In the genomic region with DNA sequence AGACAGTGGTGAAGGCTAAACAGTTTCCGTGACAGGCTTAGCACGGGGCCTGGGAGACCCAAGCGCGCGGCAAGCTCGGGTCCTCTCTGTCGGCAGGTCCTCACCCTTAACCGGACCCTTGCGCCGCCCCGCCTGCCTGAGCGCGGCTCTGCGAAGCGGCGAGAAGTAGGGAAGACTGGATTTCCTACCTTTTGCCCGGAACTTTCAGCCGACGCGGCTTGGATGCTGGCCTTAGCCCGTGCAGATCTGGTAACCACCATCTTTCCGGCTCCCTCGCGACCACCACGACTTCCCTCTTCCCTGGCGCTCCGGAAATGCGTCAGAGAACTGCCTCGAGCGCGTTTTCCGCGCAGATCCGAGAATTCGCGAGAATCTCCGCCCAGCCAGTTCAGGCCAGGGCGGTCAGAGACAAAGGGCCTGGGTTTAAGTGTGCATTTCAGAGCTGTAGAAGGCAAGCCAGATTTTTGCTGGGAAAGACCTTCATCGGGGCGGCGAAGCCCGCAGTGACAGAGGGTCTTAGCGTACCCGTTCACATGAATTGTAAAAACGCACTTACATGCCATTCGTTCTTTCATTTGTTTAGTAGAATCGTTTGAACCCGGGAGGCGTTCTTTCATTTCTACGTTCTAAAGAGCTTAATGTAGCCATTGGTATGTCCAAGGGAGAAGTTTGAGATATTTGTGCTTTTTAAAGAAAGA, we compare ENCODE assay signal across 8 cellular contexts. TPM values are rescaled to one million over a fixed set of nuclear protein-coding genes. Genes with fewer than 3 reads are reported as not detected.
A peak's percentile ranks its signal among the peaks of the same experiment; 100 is the strongest.
DNase-seq lines count a peak whose midpoint lies in the region; ATAC-seq, FAIRE-seq and TF ChIP-seq lines count a peak whose summit lies in the region.

A gene with protein sequence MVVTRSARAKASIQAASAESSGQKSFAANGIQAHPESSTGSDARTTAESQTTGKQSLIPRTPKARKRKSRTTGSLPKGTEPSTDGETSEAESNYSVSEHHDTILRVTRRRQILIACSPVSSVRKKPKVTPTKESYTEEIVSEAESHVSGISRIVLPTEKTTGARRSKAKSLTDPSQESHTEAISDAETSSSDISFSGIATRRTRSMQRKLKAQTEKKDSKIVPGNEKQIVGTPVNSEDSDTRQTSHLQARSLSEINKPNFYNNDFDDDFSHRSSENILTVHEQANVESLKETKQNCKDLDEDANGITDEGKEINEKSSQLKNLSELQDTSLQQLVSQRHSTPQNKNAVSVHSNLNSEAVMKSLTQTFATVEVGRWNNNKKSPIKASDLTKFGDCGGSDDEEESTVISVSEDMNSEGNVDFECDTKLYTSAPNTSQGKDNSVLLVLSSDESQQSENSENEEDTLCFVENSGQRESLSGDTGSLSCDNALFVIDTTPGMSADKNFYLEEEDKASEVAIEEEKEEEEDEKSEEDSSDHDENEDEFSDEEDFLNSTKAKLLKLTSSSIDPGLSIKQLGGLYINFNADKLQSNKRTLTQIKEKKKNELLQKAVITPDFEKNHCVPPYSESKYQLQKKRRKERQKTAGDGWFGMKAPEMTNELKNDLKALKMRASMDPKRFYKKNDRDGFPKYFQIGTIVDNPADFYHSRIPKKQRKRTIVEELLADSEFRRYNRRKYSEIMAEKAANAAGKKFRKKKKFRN (minus strand): TSS at position 318 of the 698 bp plus-strand sequence. CDS start 58 bp downstream, at position 260.

- WGBS in smooth muscle cell (ENCODE audit: low lambda C conversion rate) = 2% methylated on average over 50 of the region's 50 CpGs

- peak within 1 kb of the TSS; percentile 85 for H3K27ac ChIP-seq in smooth muscle cell (ENCODE audit: low read depth)

- peak within 1 kb of the TSS; percentile 63 for H2AFZ ChIP-seq in smooth muscle cell (ENCODE audit: low read depth)

- no peaks in the 10 kb centered on the region for H3K9me3 ChIP-seq in smooth muscle cell (replicated peaks; ENCODE audit: low read depth)

- peak; percentile 90 for DNase-seq in ACHN
- DNase-seq in NCI-H2196 treated with DMSO at 0.1 percent for 48 hours (lab: John Stamatoyannopoulos, UW; ENCODE audit: unreplicated experiment) = peak; percentile 75
- peak; percentile 80 for DNase-seq in bronchial epithelial cell (ENCODE audit: low read depth)
- peak; percentile 95 for DNase-seq in iPS-NIHi11 (ENCODE audit: low spot score)
- peak; percentile 50 for DNase-seq in smooth muscle cell (lab: John Stamatoyannopoulos, UW; ENCODE audit: unreplicated experiment)

- H3K27me3 ChIP-seq in bronchial epithelial cell (ENCODE audit: control insufficient read depth, insufficient read depth, low read length) (no peaks in the 10 kb centered on the region), smooth muscle cell (ENCODE audit: low read depth) (no peaks in the 10 kb centered on the region)

- ATAC-seq in GM18870 (IDR thresholded peaks at IDR 0.05; ENCODE audit: unreplicated experiment) = peak; percentile 90
- ATAC-seq in HG03135 (IDR thresholded peaks at IDR 0.05; ENCODE audit: unreplicated experiment) = peak; percentile 97

- no peak for TF ChIP-seq CTCF in WI38 (IDR thresholded peaks at IDR 0.05; ENCODE audit: low read depth, low read length)
- no peak for TF ChIP-seq CTCF in bronchial epithelial cell (IDR thresholded peaks at IDR 0.05; ENCODE audit: insufficient read depth, low read length, severe bottlenecking)
- no peak for TF ChIP-seq CTCF in smooth muscle cell (IDR thresholded peaks at IDR 0.05; ENCODE audit: borderline replicate concordance, insufficient read depth, poor library complexity, severe bottlenecking)

- no peak for FAIRE-seq in bronchial epithelial cell (lab: Jason Lieb, UNC)

- peaks cover 9% of the 10 kb centered on the region for H3K4me1 ChIP-seq in smooth muscle cell (ENCODE audit: low read depth)

- peaks cover 8% of the 10 kb centered on the region for H4K20me1 ChIP-seq in smooth muscle cell (ENCODE audit: low read depth)

- peak within 1 kb of the TSS; percentile 85 for H3K4me3 ChIP-seq in WI38 (ENCODE audit: low read depth, low read length)
- peak within 1 kb of the TSS; percentile 75 for H3K4me3 ChIP-seq in bronchial epithelial cell (ENCODE audit: low read depth, low read length)
- peak within 1 kb of the TSS; percentile 73 for H3K4me3 ChIP-seq in smooth muscle cell

- H3K36me3 ChIP-seq in bronchial epithelial cell (ENCODE audit: control insufficient read depth, insufficient read depth, low read length) (peaks cover 15% of the 10 kb centered on the region), smooth muscle cell (ENCODE audit: low read depth) (no peaks in the 10 kb centered on the region)

- H3F3A ChIP-seq in smooth muscle cell (ENCODE audit: low read depth) = peaks cover 8% of the 10 kb centered on the region

- H3K4me2 ChIP-seq in smooth muscle cell = peak within 1 kb of the TSS; percentile 81

- H3K9ac ChIP-seq in smooth muscle cell (ENCODE audit: low read depth) = peak within 1 kb of the TSS; percentile 90

- in situ Hi-C loops in ACHN (cut with HindIII; ENCODE audit: low pct_ligation_motif_present, low pct_unique_long_range_greater_than_20kb, low sequenced_read_pairs) = no loop called here

- peaks cover 33% of the 10 kb centered on the region for H3K79me2 ChIP-seq in smooth muscle cell (ENCODE audit: low read depth)

RNA-seq across cellular contexts. Expression of the gene that starts here (rescaled TPM):
- total RNA-seq in bronchial epithelial cell (24.5 and 28.4 TPM in 2 replicates), smooth muscle cell (42.7 and 51.0 TPM in 2 replicates)
- polyA plus RNA-seq in smooth muscle cell = 37.9 and 44.9 TPM in 2 replicates

Comparison
In these comparisons a context has a peak if more than half of its experiments do, and no peak if none do; other contexts are left out.
1. Peak in every context shown above with its lines: DNase-seq, ATAC-seq, H3K4me3 ChIP-seq and H3K27ac ChIP-seq.